Comparison of ENCODE assay signal across 8 cellular contexts in the genomic region with DNA sequence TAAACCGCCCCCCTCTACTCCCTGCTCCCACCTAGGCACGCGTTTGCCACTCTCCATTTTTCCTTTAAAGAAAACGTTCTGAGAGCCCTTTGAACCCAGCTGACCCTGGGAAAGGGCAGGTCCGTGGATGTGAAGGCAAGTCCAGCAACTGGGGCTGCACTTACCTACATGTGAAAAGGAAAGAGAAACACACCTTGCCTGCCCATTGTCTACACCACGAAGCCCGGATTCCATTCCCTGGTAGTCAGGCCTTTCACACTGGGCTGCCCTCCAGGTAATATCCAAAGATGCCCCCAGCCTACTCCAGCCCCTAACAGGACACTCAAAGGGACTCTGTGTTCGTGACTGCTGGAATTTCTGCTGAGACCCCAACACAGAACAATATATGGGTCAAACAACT.
DNase-seq lines count a peak whose midpoint lies in the region; ATAC-seq lines count a peak whose summit lies in the region.

No MANE protein-coding gene starts in this region.

- H3K27ac Mint-ChIP-seq in T-helper 2 cell treated with Interferon-gamma antibody and Interleukin-4, amounts not matched to agents 5 μg/mL and 100 μg/mL, for 36 hours: peak overlapping the region; percentile 74
- H3K27ac Mint-ChIP-seq in activated T-helper 17 cell treated with anti-CD3 and anti-CD28 coated beads, Interleukin-2, amount 50 U/mL, for 72 hours: peak overlapping the region; percentile 93
- H3K27ac Mint-ChIP-seq in immature natural killer cell: peak overlapping the region in 4 of 6 donors; percentile 38 to 77 (median 58)
- peak overlapping the region; percentile 92 for H3K27ac Mint-ChIP-seq in stimulated activated memory B cell treated with anti-CD40 and anti-IgM and Interleukin-4, amounts not matched to agents 10 μg/mL and 1 μg/mL and 100 μg/mL, for 72 hours

- H3K27me3 Mint-ChIP-seq in T-helper 2 cell treated with Interferon-gamma antibody and Interleukin-4, amounts not matched to agents 5 μg/mL and 100 μg/mL, for 36 hours (ENCODE audit: low read depth): no peaks in the 10 kb centered on the region
- no peaks in the 10 kb centered on the region for H3K27me3 Mint-ChIP-seq in activated T-helper 17 cell treated with anti-CD3 and anti-CD28 coated beads, Interleukin-2, amount 50 U/mL, for 72 hours
- peaks cover 2 to 13% (median 8%) of the 10 kb centered on the region in 3 donors for H3K27me3 Mint-ChIP-seq in immature natural killer cell (ENCODE audit: low read depth in 3 of 3)
- H3K27me3 Mint-ChIP-seq in stimulated activated memory B cell treated with anti-CD40 and anti-IgM and Interleukin-4, amounts not matched to agents 10 μg/mL and 1 μg/mL and 100 μg/mL, for 72 hours: no peaks in the 10 kb centered on the region

- H3K36me3 Mint-ChIP-seq in T-helper 2 cell treated with Interferon-gamma antibody and Interleukin-4, amounts not matched to agents 5 μg/mL and 100 μg/mL, for 36 hours (ENCODE audit: low read depth): peaks cover 2% of the 10 kb centered on the region
- H3K36me3 Mint-ChIP-seq in activated T-helper 17 cell treated with anti-CD3 and anti-CD28 coated beads, Interleukin-2, amount 50 U/mL, for 72 hours (ENCODE audit: low read depth): no peaks in the 10 kb centered on the region
- no peaks in the 10 kb centered on the region for H3K36me3 Mint-ChIP-seq in immature natural killer cell
- peaks cover 27% of the 10 kb centered on the region for H3K36me3 Mint-ChIP-seq in stimulated activated memory B cell treated with anti-CD40 and anti-IgM and Interleukin-4, amounts not matched to agents 10 μg/mL and 1 μg/mL and 100 μg/mL, for 72 hours

- H3K4me3 Mint-ChIP-seq in T-helper 2 cell treated with Interferon-gamma antibody and Interleukin-4, amounts not matched to agents 5 μg/mL and 100 μg/mL, for 36 hours: peak overlapping the region; percentile 80
- peak overlapping the region; percentile 83 for H3K4me3 Mint-ChIP-seq in activated T-helper 17 cell treated with anti-CD3 and anti-CD28 coated beads, Interleukin-2, amount 50 U/mL, for 72 hours
- peak overlapping the region; percentile 86 to 91 (median 89) for H3K4me3 Mint-ChIP-seq in immature natural killer cell
- H3K4me3 Mint-ChIP-seq in stimulated activated memory B cell treated with anti-CD40 and anti-IgM and Interleukin-4, amounts not matched to agents 10 μg/mL and 1 μg/mL and 100 μg/mL, for 72 hours: peak overlapping the region; percentile 84

- peaks cover 10% of the 10 kb centered on the region for H3K4me1 Mint-ChIP-seq in T-helper 2 cell treated with Interferon-gamma antibody and Interleukin-4, amounts not matched to agents 5 μg/mL and 100 μg/mL, for 36 hours (ENCODE audit: low read depth)
- H3K4me1 Mint-ChIP-seq in activated T-helper 17 cell treated with anti-CD3 and anti-CD28 coated beads, Interleukin-2, amount 50 U/mL, for 72 hours: peaks cover 3% of the 10 kb centered on the region
- H3K4me1 Mint-ChIP-seq in immature natural killer cell: peaks cover 18 to 22% of the 10 kb centered on the region in 2 donors
- H3K4me1 Mint-ChIP-seq in stimulated activated memory B cell treated with anti-CD40 and anti-IgM and Interleukin-4, amounts not matched to agents 10 μg/mL and 1 μg/mL and 100 μg/mL, for 72 hours: peaks cover 45% of the 10 kb centered on the region

- no peak for ATAC-seq in activated T-helper 17 cell treated with anti-CD3 and anti-CD28 coated beads, Interleukin-2, amount 50 U/mL, for 72 hours (replicated peaks)
- ATAC-seq in stimulated activated memory B cell treated with anti-CD40 and anti-IgM and Interleukin-4, amounts not matched to agents 10 μg/mL and 1 μg/mL and 100 μg/mL, for 72 hours: no peak

- no peaks in the 10 kb centered on the region for H3K9me3 Mint-ChIP-seq in T-helper 2 cell treated with Interferon-gamma antibody and Interleukin-4, amounts not matched to agents 5 μg/mL and 100 μg/mL, for 36 hours
- no peaks in the 10 kb centered on the region for H3K9me3 Mint-ChIP-seq in activated T-helper 17 cell treated with anti-CD3 and anti-CD28 coated beads, Interleukin-2, amount 50 U/mL, for 72 hours
- H3K9me3 Mint-ChIP-seq in immature natural killer cell: no peaks in the 10 kb centered on the region
- H3K9me3 Mint-ChIP-seq in stimulated activated memory B cell treated with anti-CD40 and anti-IgM and Interleukin-4, amounts not matched to agents 10 μg/mL and 1 μg/mL and 100 μg/mL, for 72 hours: no peaks in the 10 kb centered on the region

- DNase-seq in T-helper 2 cell treated with Interferon-gamma antibody and Interleukin-4, amounts not matched to agents 5 μg/mL and 100 μg/mL, for 36 hours (ENCODE audit: low spot score): no peak
- DNase-seq in T-helper 2 cell (no peak), immature natural killer cell (no peak), SW 1271 (lab: John Stamatoyannopoulos, UW) (no peak), NCI-H1694 (lab: John Stamatoyannopoulos, UW) (no peak)
- DNase-seq in effector CD4-positive, alpha-beta T cell: no peak
